Comparison of ENCODE assay signal across 27 cellular contexts in the genomic region with DNA sequence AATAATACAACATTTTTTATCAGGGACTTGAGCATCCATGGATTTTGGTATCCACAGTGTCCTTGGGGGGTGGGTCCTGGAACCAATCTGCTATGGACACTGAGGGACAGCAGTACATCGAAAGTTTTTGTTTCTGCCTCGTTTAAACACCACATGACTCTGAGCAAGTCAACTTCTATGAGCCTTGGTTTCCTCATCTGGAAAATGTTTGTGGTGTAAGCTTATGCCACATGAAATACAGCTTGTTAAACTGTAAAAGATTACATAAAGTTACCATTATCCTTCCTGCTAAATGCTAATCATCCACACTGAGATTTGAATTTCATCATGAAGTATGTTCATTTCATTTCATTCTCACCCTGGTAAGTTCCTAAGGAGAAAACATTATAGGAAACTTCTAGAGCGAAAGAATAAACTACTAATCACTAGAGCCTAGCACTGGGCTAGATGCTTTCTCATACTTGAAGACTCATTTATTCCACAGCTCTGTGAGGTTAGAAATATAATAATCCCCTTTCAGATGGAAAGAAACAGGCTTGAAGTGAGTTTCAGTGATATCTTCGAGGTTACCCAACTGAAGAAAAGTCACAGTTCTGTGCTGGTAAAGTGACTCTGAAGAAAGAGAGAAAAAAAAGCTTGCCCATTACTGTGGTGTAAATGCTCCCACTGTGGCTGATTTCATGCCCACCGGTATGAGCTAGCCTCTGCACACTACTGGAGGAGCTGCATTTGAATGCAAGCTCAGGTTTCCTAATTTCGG. TPM values are rescaled to one million over a fixed set of nuclear protein-coding genes. Genes with fewer than 3 reads are reported as not detected.
DNase-seq lines count a peak whose midpoint lies in the region; ATAC-seq and TF ChIP-seq lines count a peak whose summit lies in the region.
"Had no signal": no experiment of that assay in that cellular context is flagged by ENCODE, and none has a peak within 500 bp of the region (broad histone marks: within the 10 kb centered on the region; RNA-seq: fewer than 3 reads in every experiment).

No MANE protein-coding gene starts in this region.

- peaks cover 21% of the 10 kb centered on the region for H3K4me1 Mint-ChIP-seq in activated naive CD4-positive, alpha-beta T cell treated with anti-CD3 and anti-CD28 coated beads for 36 hours (ENCODE audit: low read depth)
- H3K4me1 Mint-ChIP-seq in activated naive CD8-positive, alpha-beta T cell treated with anti-CD3 and anti-CD28 coated beads for 36 hours, result peaks cover 13% of the 10 kb centered on the region
- peaks cover 25% of the 10 kb centered on the region for H3K4me1 Mint-ChIP-seq in mesothelial cell of epicardium
- H3K4me1 Mint-ChIP-seq in stimulated activated naive CD8-positive, alpha-beta T cell treated with anti-CD3 and anti-CD28 coated beads, Interleukin-15, amount 100 ng/mL, for 72 hours, result peaks cover 8% of the 10 kb centered on the region
- H3K4me1 Mint-ChIP-seq: immature natural killer cell had no signal

- peak; percentile 90 for ATAC-seq in stimulated activated naive CD8-positive, alpha-beta T cell treated with anti-CD3 and anti-CD28 coated beads, Interleukin-15, amount 100 ng/mL, for 72 hours
- no peak for ATAC-seq in HG03520 (IDR thresholded peaks at IDR 0.05; ENCODE audit: unreplicated experiment)
- ATAC-seq: Right ventricle myocardium inferior had no signal

- intact Hi-C loops in activated naive CD4-positive, alpha-beta T cell treated with anti-CD3 and anti-CD28 coated beads for 36 hours (cut with micrococcal nuclease), result loop anchor here (2.0 kb wide), 1 partner anchor 56 kb away; no protein-coding TSS in a partner anchor

- no peaks in the 10 kb centered on the region for H3K36me3 Mint-ChIP-seq in activated naive CD4-positive, alpha-beta T cell treated with anti-CD3 and anti-CD28 coated beads for 36 hours (ENCODE audit: low read depth)
- H3K36me3 Mint-ChIP-seq in activated naive CD8-positive, alpha-beta T cell treated with anti-CD3 and anti-CD28 coated beads for 36 hours, result no peaks in the 10 kb centered on the region
- H3K36me3 Mint-ChIP-seq in mesothelial cell of epicardium, result peaks cover 2% of the 10 kb centered on the region
- H3K36me3 Mint-ChIP-seq: activated naive CD4-positive, alpha-beta T cell treated with anti-CD3 and anti-CD28 coated beads, Interleukin-2, amount 50 U/mL, for 72 hours; immature natural killer cell; memory B cell had no signal

- H3K9me3 Mint-ChIP-seq in activated naive CD4-positive, alpha-beta T cell treated with anti-CD3 and anti-CD28 coated beads for 36 hours, result no peaks in the 10 kb centered on the region
- no peaks in the 10 kb centered on the region for H3K9me3 Mint-ChIP-seq in activated naive CD8-positive, alpha-beta T cell treated with anti-CD3 and anti-CD28 coated beads for 36 hours
- peaks cover 9% of the 10 kb centered on the region for H3K9me3 Mint-ChIP-seq in mesothelial cell of epicardium
- no peaks in the 10 kb centered on the region for H3K9me3 Mint-ChIP-seq in stimulated activated naive CD8-positive, alpha-beta T cell treated with anti-CD3 and anti-CD28 coated beads, Interleukin-15, amount 100 ng/mL, for 72 hours
- H3K9me3 Mint-ChIP-seq: activated naive CD4-positive, alpha-beta T cell treated with anti-CD3 and anti-CD28 coated beads, Interleukin-2, amount 50 U/mL, for 72 hours; activated T-helper 2 cell treated with anti-CD3 and anti-CD28 coated beads, Interferon-gamma antibody, Interleukin-2, Interleukin-4, amounts not matched to agents 10 μg/mL and 5 μg/mL and 100 μg/mL, durations not matched to agents 14 hours and 24 hours and 36 hours; immature natural killer cell; memory B cell had no signal

- DNase-seq in activated naive CD4-positive, alpha-beta T cell treated with anti-CD3 and anti-CD28 coated beads for 36 hours, result peak; percentile 36
- DNase-seq in activated naive CD4-positive, alpha-beta T cell treated with anti-CD3 and anti-CD28 coated beads, Interleukin-2, amount 50 U/mL, for 16 hours, result no peak
- DNase-seq in activated naive CD8-positive, alpha-beta T cell treated with anti-CD3 and anti-CD28 coated beads for 36 hours, result peak; percentile 10
- DNase-seq in mesothelial cell of epicardium (ENCODE audit: low spot score in 2 of 2, unreplicated experiment in 2 of 2), result no peak
- DNase-seq in stimulated activated naive CD8-positive, alpha-beta T cell treated with anti-CD3 and anti-CD28 coated beads, Interleukin-15, amount 100 ng/mL, for 72 hours, result peak in 1 of 2 donors; percentile 47
- DNase-seq in activated CD4-positive, CD25-positive, alpha-beta regulatory T cell (lab: John Stamatoyannopoulos, UW), result no peak
- DNase-seq in SW480 (ENCODE audit: low spot score), result no peak
- DNase-seq: activated CD4-positive, alpha-beta T cell treated with anti-CD3 and anti-CD28 coated beads for 4 hours; activated CD8-positive, alpha-beta memory T cell treated with anti-CD3 and anti-CD28 coated beads, Interleukin-2, amount 50 U/mL, for 4 hours; aorta; colonic mucosa; DMS153; effector CD4-positive, alpha-beta T cell; immature natural killer cell; MM.1S; NCI-H1417; NCI-H2081; NCI-H2227 treated with DMSO at 0.1 percent for 48 hours; NCI-H526 treated with DMSO at 0.1 percent for 48 hours; NK-92 treated with Interleukin-12 subunit alpha and Interleukin-12 subunit beta, amount 100 ng/mL, for 24 hours; posterior cingulate gyrus; stimulated activated CD4-positive, alpha-beta T cell treated with anti-CD3 and anti-CD28 coated beads, Interleukin-1b, Interleukin-23, amount 100 ng/mL, for 48 hours had no signal

- peak overlapping the region; percentile 86 for H3K27ac Mint-ChIP-seq in activated naive CD4-positive, alpha-beta T cell treated with anti-CD3 and anti-CD28 coated beads for 36 hours
- peak overlapping the region; percentile 73 for H3K27ac Mint-ChIP-seq in activated naive CD8-positive, alpha-beta T cell treated with anti-CD3 and anti-CD28 coated beads for 36 hours
- H3K27ac Mint-ChIP-seq in mesothelial cell of epicardium, result peak overlapping the region; percentile 75
- peak overlapping the region; percentile 19 to 54 for H3K27ac Mint-ChIP-seq in stimulated activated naive CD8-positive, alpha-beta T cell treated with anti-CD3 and anti-CD28 coated beads, Interleukin-15, amount 100 ng/mL, for 72 hours
- H3K27ac Mint-ChIP-seq: activated naive CD4-positive, alpha-beta T cell treated with anti-CD3 and anti-CD28 coated beads, Interleukin-2, amount 50 U/mL, for 72 hours; activated T-helper 2 cell treated with anti-CD3 and anti-CD28 coated beads, Interferon-gamma antibody, Interleukin-2, Interleukin-4, amounts not matched to agents 10 μg/mL and 5 μg/mL and 100 μg/mL, durations not matched to agents 14 hours and 24 hours and 36 hours; immature natural killer cell; memory B cell had no signal

- H3K27me3 Mint-ChIP-seq in activated naive CD4-positive, alpha-beta T cell treated with anti-CD3 and anti-CD28 coated beads for 36 hours (ENCODE audit: low read depth), result no peaks in the 10 kb centered on the region
- H3K27me3 Mint-ChIP-seq in activated naive CD8-positive, alpha-beta T cell treated with anti-CD3 and anti-CD28 coated beads for 36 hours, result peaks cover 4% of the 10 kb centered on the region
- peaks cover 13% of the 10 kb centered on the region for H3K27me3 Mint-ChIP-seq in mesothelial cell of epicardium (ENCODE audit: low read depth)
- H3K27me3 Mint-ChIP-seq in stimulated activated naive CD8-positive, alpha-beta T cell treated with anti-CD3 and anti-CD28 coated beads, Interleukin-15, amount 100 ng/mL, for 72 hours, result peaks cover 22% of the 10 kb centered on the region

- CTCF ChIA-PET in activated naive CD4-positive, alpha-beta T cell treated with anti-CD3 and anti-CD28 coated beads for 36 hours (lab: Charles Lee), result interaction anchor here (0.9 to 4.2 kb wide), 6 partner anchors 41 to 437 kb away, joined by 3 to 17 read pairs (median 4); no protein-coding TSS in a partner anchor

- no peak overlapping the region for H3K4me3 Mint-ChIP-seq in activated naive CD4-positive, alpha-beta T cell treated with anti-CD3 and anti-CD28 coated beads for 36 hours
- no peak overlapping the region for H3K4me3 Mint-ChIP-seq in activated naive CD8-positive, alpha-beta T cell treated with anti-CD3 and anti-CD28 coated beads for 36 hours
- no peak overlapping the region for H3K4me3 Mint-ChIP-seq in mesothelial cell of epicardium
- H3K4me3 Mint-ChIP-seq in stimulated activated naive CD8-positive, alpha-beta T cell treated with anti-CD3 and anti-CD28 coated beads, Interleukin-15, amount 100 ng/mL, for 72 hours, result peak overlapping the region in 1 of 2 donors; percentile 39
- H3K4me3 Mint-ChIP-seq: immature natural killer cell, memory B cell had no signal

- no peak for TF ChIP-seq CTCF in mesothelial cell of epicardium (IDR thresholded peaks at IDR 0.05; ENCODE audit: unreplicated experiment)

RNA-seq across cellular contexts. Expression of a gene that starts 29.2 kb away (rescaled TPM):
- total RNA-seq in activated naive CD4-positive, alpha-beta T cell treated with anti-CD3 and anti-CD28 coated beads for 36 hours, result 10 to 100 TPM; 30.1 to 30.2 TPM
- 10 to 100 TPM; 41.2 to 42.3 TPM for total RNA-seq in activated naive CD8-positive, alpha-beta T cell treated with anti-CD3 and anti-CD28 coated beads for 36 hours
- 78.0 to 82.0 TPM (median 81.9 TPM) in 3 replicates for total RNA-seq in mesothelial cell of epicardium

RNA-seq across cellular contexts. Expression of a gene that starts 54.6 kb away (rescaled TPM):
- total RNA-seq in activated naive CD4-positive, alpha-beta T cell treated with anti-CD3 and anti-CD28 coated beads for 36 hours, result 10 to 100 TPM; 53.1 to 56.7 TPM
- total RNA-seq in activated naive CD8-positive, alpha-beta T cell treated with anti-CD3 and anti-CD28 coated beads for 36 hours, result 10 to 100 TPM; 55.0 to 56.6 TPM
- 12.1 to 13.9 TPM (median 12.8 TPM) in 3 replicates for total RNA-seq in mesothelial cell of epicardium

Comparison
In these comparisons a context has a peak if more than half of its experiments do, and no peak if none do; other contexts are left out.
1. DNase-seq: peak in activated naive CD4-positive, alpha-beta T cell treated with anti-CD3 and anti-CD28 coated beads for 36 hours (single experiment) and activated naive CD8-positive, alpha-beta T cell treated with anti-CD3 and anti-CD28 coated beads for 36 hours (single experiment); none in activated naive CD4-positive, alpha-beta T cell treated with anti-CD3 and anti-CD28 coated beads, Interleukin-2, amount 50 U/mL, for 16 hours (single experiment), mesothelial cell of epicardium (0 of 2), activated CD4-positive, CD25-positive, alpha-beta regulatory T cell (0 of 4) and SW480 (single experiment).
2. Peak in every context shown above with its lines, with median percentiles within 50 percentile points of each other: H3K27ac Mint-ChIP-seq.